Comparison of ENCODE assay signal across 24 cellular contexts in the genomic region with DNA sequence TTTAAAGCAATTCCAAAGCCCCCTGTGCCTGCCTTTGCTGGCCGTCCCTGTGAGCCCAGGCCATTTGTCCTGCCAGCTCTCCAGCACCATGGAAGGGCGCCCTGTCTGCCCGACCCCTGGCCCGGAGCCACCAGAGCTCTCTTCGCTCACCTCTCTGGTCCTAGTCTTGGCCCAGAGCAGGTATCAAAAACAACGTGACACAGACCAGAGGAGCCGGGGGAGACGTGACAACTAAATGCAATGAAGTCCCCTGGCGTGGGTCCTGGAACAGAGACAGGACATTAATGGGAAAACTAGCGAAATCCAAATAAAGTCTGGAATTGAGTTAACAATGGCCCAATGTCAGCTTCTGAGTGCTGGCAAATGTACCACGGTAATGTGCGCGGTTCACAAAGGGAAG.
A peak's percentile ranks its signal among the peaks of the same experiment; 100 is the strongest.
DNase-seq lines count a peak whose midpoint lies in the region; ATAC-seq and TF ChIP-seq lines count a peak whose summit lies in the region.
"Had no signal": no experiment of that assay in that cellular context is flagged by ENCODE, and none has a peak within 500 bp of the region (broad histone marks: within the 10 kb centered on the region; RNA-seq: fewer than 3 reads in every experiment).

No MANE protein-coding gene starts in this region.

- no peak overlapping the region for H3K27ac ChIP-seq in right atrium auricular region
- H3K27ac ChIP-seq in CD4-positive, alpha-beta memory T cell (ENCODE audit: low read depth, low read length): no peak overlapping the region
- H3K27ac ChIP-seq: heart left ventricle, tibial nerve had no signal

- H3K4me1 Mint-ChIP-seq in CD4-positive, alpha-beta memory T cell: no peaks in the 10 kb centered on the region
- peaks cover 36% of the 10 kb centered on the region for H3K4me1 Mint-ChIP-seq in progenitor cell of endocrine pancreas (ENCODE audit: low read depth)
- H3K4me1 Mint-ChIP-seq: activated naive CD8-positive, alpha-beta T cell treated with anti-CD3 and anti-CD28 coated beads, Interleukin-2, amount 50 U/mL, for 24 hours; naive thymus-derived CD4-positive, alpha-beta T cell had no signal

- no peaks in the 10 kb centered on the region for H3K36me3 ChIP-seq in right atrium auricular region
- H3K36me3 ChIP-seq in CD4-positive, alpha-beta memory T cell (ENCODE audit: insufficient read depth, low read length): no peaks in the 10 kb centered on the region
- H3K36me3 ChIP-seq: heart left ventricle, tibial nerve had no signal

- peak; percentile 10 for DNase-seq in cardiac septum (ENCODE audit: low spot score)
- DNase-seq in right atrium auricular region (ENCODE audit: low spot score): no peak
- peak; percentile 29 for DNase-seq in ecto neural progenitor cell (ENCODE audit: low spot score)
- peak; percentile 66 for DNase-seq in posterior vena cava (ENCODE audit: low spot score)
- no peak for DNase-seq in CD4-positive, alpha-beta memory T cell
- DNase-seq in mucosa of gallbladder (ENCODE audit: low spot score): no peak
- no peak for DNase-seq in progenitor cell of endocrine pancreas (ENCODE audit: low spot score, unreplicated experiment)
- DNase-seq: activated CD4-positive, alpha-beta T cell treated with anti-CD3 and anti-CD28 coated beads, Interleukin-2, amount 50 U/mL, for 1 hour; activated CD8-positive, alpha-beta memory T cell treated with anti-CD3 and anti-CD28 coated beads, Interleukin-2, amount 50 U/mL, for 48 hours; activated naive CD8-positive, alpha-beta T cell treated with anti-CD3 and anti-CD28 coated beads, Interleukin-2, amount 50 U/mL, for 24 hours; C1 segment of cervical spinal cord; effector memory CD4-positive, alpha-beta T cell; heart left ventricle; left cardiac atrium; naive thymus-derived CD4-positive, alpha-beta T cell; NCI-H1105 treated with DMSO at 0.1 percent for 48 hours; NCI-H2081; NCI-H774; right cardiac atrium; Right ventricle myocardium superior; stimulated activated naive CD8-positive, alpha-beta T cell treated with anti-CD3 and anti-CD28 coated beads, Interleukin-15, Interleukin-2, amounts not matched to agents 100 U/mL and 50 U/mL, for 24 hours had no signal

- no peak overlapping the region for H3K27ac Mint-ChIP-seq in CD4-positive, alpha-beta memory T cell
- no peak overlapping the region for H3K27ac Mint-ChIP-seq in progenitor cell of endocrine pancreas
- H3K27ac Mint-ChIP-seq: activated naive CD8-positive, alpha-beta T cell treated with anti-CD3 and anti-CD28 coated beads, Interleukin-2, amount 50 U/mL, for 24 hours; naive thymus-derived CD4-positive, alpha-beta T cell; T-helper 2 cell treated with Interferon-gamma antibody and Interleukin-4, amounts not matched to agents 5 μg/mL and 100 μg/mL, for 36 hours had no signal

- H3K9me3 ChIP-seq in right atrium auricular region: peaks cover 0 to 4% of the 10 kb centered on the region in 2 donors
- H3K9me3 ChIP-seq in CD4-positive, alpha-beta memory T cell (ENCODE audit: control insufficient read depth in 1 of 2, low read length in 2 of 2): no peaks in the 10 kb centered on the region

- H3K36me3 Mint-ChIP-seq in CD4-positive, alpha-beta memory T cell: no peaks in the 10 kb centered on the region
- H3K36me3 Mint-ChIP-seq in progenitor cell of endocrine pancreas (ENCODE audit: insufficient read depth): no peaks in the 10 kb centered on the region

- CTCF ChIA-PET in CD4-positive, alpha-beta memory T cell (lab: Charles Lee; ENCODE audit: partially characterized antibody): no interaction called here

- no peaks in the 10 kb centered on the region for H3K4me1 ChIP-seq in right atrium auricular region
- no peaks in the 10 kb centered on the region for H3K4me1 ChIP-seq in CD4-positive, alpha-beta memory T cell (ENCODE audit: insufficient read depth, low read length)

- TF ChIP-seq CTCF in right atrium auricular region (IDR thresholded peaks at IDR 0.05) (no peak), progenitor cell of endocrine pancreas (IDR thresholded peaks at IDR 0.05; ENCODE audit: unreplicated experiment) (no peak)

- POLR2A ChIA-PET in CD4-positive, alpha-beta memory T cell (lab: Charles Lee; ENCODE audit: partially characterized antibody): no interaction called here

- H3K4me3 ChIP-seq in right atrium auricular region: no peak overlapping the region
- H3K4me3 ChIP-seq in CD4-positive, alpha-beta memory T cell (ENCODE audit: low read length in 2 of 2): no peak overlapping the region
- H3K4me3 ChIP-seq: heart left ventricle, tibial nerve had no signal

- peaks cover 22 to 23% of the 10 kb centered on the region in 2 donors for H3K27me3 Mint-ChIP-seq in CD4-positive, alpha-beta memory T cell
- no peaks in the 10 kb centered on the region for H3K27me3 Mint-ChIP-seq in progenitor cell of endocrine pancreas

- peaks cover 0 to 13% (median 5%) of the 10 kb centered on the region in 8 donors for H3K9me3 Mint-ChIP-seq in CD4-positive, alpha-beta memory T cell
- H3K9me3 Mint-ChIP-seq in progenitor cell of endocrine pancreas (ENCODE audit: low read depth): no peaks in the 10 kb centered on the region
- H3K9me3 Mint-ChIP-seq: T-helper 2 cell treated with Interferon-gamma antibody and Interleukin-4, amounts not matched to agents 5 μg/mL and 100 μg/mL, for 36 hours had no signal

- intact Hi-C loops in cardiac septum (cut with DNase I) (no loop called here), posterior vena cava (cut with DNase I) (no loop called here)
- intact Hi-C loops in CD4-positive, alpha-beta memory T cell (cut with micrococcal nuclease): no loop called here

- H3K27me3 ChIP-seq in right atrium auricular region: no peaks in the 10 kb centered on the region
- H3K27me3 ChIP-seq in CD4-positive, alpha-beta memory T cell (ENCODE audit: insufficient read depth, low read length): no peaks in the 10 kb centered on the region
- H3K27me3 ChIP-seq: tibial nerve had no signal

- ATAC-seq in HG03159 (IDR thresholded peaks at IDR 0.05; ENCODE audit: unreplicated experiment): no peak
- ATAC-seq: activated naive CD8-positive, alpha-beta T cell treated with anti-CD3 and anti-CD28 coated beads, Interleukin-2, amount 50 U/mL, for 24 hours; heart left ventricle; left cardiac atrium; naive thymus-derived CD4-positive, alpha-beta T cell; right cardiac atrium; stimulated activated naive CD8-positive, alpha-beta T cell treated with anti-CD3 and anti-CD28 coated beads, Interleukin-15, Interleukin-2, amounts not matched to agents 100 U/mL and 50 U/mL, for 24 hours had no signal

- no peak overlapping the region for H3K4me3 Mint-ChIP-seq in CD4-positive, alpha-beta memory T cell
- H3K4me3 Mint-ChIP-seq in progenitor cell of endocrine pancreas (ENCODE audit: low read depth): no peak overlapping the region
- H3K4me3 Mint-ChIP-seq: activated naive CD8-positive, alpha-beta T cell treated with anti-CD3 and anti-CD28 coated beads, Interleukin-2, amount 50 U/mL, for 24 hours; naive thymus-derived CD4-positive, alpha-beta T cell; T-helper 2 cell treated with Interferon-gamma antibody and Interleukin-4, amounts not matched to agents 5 μg/mL and 100 μg/mL, for 36 hours had no signal

Comparison
In these comparisons a context has a peak if more than half of its experiments do, and no peak if none do; other contexts are left out.
1. DNase-seq: peak in cardiac septum (single experiment), ecto neural progenitor cell (single experiment) and posterior vena cava (single experiment); none in right atrium auricular region (single experiment), CD4-positive, alpha-beta memory T cell (0 of 5), mucosa of gallbladder (single experiment) and progenitor cell of endocrine pancreas (single experiment).